Comparison of ENCODE assay signal across 11 cellular contexts in genomic region chrX:69424161-69424560, GRCh38.
DNase-seq lines count a peak whose midpoint lies in the region; ATAC-seq, FAIRE-seq and TF ChIP-seq lines count a peak whose summit lies in the region.
"Had no signal": no experiment of that assay in that cellular context is flagged by ENCODE, and none has a peak within 500 bp of the region (broad histone marks: within the 10 kb centered on the region; RNA-seq: fewer than 3 reads in every experiment).

No MANE protein-coding gene starts in this region.

- H3K9me3 ChIP-seq in DND-41 (ENCODE audit: insufficient read depth, low read length, severe bottlenecking) (no peaks in the 10 kb centered on the region), GM12878 (replicated peaks; ENCODE audit: control insufficient read depth, insufficient read depth, low read length) (no peaks in the 10 kb centered on the region; the same call in 2 of the 3 replicates), right lobe of liver (no peaks in the 10 kb centered on the region)

- H2AFZ ChIP-seq in DND-41 (ENCODE audit: low read depth, low read length) (no peak overlapping the region), GM12878 (ENCODE audit: control insufficient read depth, low read depth, low read length) (no peak overlapping the region)

- H3K27me3 ChIP-seq in DND-41 (ENCODE audit: insufficient read depth, low read length, poor library complexity), result no peaks in the 10 kb centered on the region
- H3K27me3 ChIP-seq in GM12878 (replicated peaks in 1 of 2; ENCODE audit: control insufficient read depth in 2 of 2, insufficient read depth in 2 of 2, low read length in 1 of 2), result no peaks in the 10 kb centered on the region
- peaks cover 0 to 9% of the 10 kb centered on the region in 2 donors for H3K27me3 ChIP-seq in right lobe of liver

- H3K4me1 ChIP-seq in DND-41 (ENCODE audit: insufficient read depth, low read length) (no peaks in the 10 kb centered on the region), GM12878 (ENCODE audit: control insufficient read depth, insufficient read depth, low read length) (no peaks in the 10 kb centered on the region), right lobe of liver (no peaks in the 10 kb centered on the region)

- no peak overlapping the region for H3K27ac Mint-ChIP-seq in activated T-cell treated with anti-CD3 and anti-CD28 coated beads, Interleukin-2, amount 50 U/mL, for 24 hours

- SMC1A ChIA-PET in GM12878 (lab: Charles Lee; ENCODE audit: uncharacterized antibody, unreplicated experiment), result interaction anchor here (0.9 to 1.5 kb wide), 2 partner anchors 194 to 606 kb away, joined by 5 read pairs; no protein-coding TSS in a partner anchor

- BruUV-seq in GM12878 (replicated peaks; lab: Mats Ljungman, UMichigan), result no TSS peak

- H3K36me3 ChIP-seq in DND-41 (ENCODE audit: insufficient read depth, low read length), result no peaks in the 10 kb centered on the region
- H3K36me3 ChIP-seq in GM12878 (ENCODE audit: control insufficient read depth in 2 of 2, insufficient read depth in 2 of 2, low read length in 1 of 2), result no peaks in the 10 kb centered on the region
- H3K36me3 ChIP-seq in right lobe of liver, result no peaks in the 10 kb centered on the region

- ATAC-seq in DND-41 (ENCODE audit: insufficient read depth, low read depth), result no peak
- ATAC-seq in GM12878, result no peak
- no peak for ATAC-seq in right lobe of liver
- no peak for ATAC-seq in HG02840 (IDR thresholded peaks at IDR 0.05; ENCODE audit: low FRiP score, unreplicated experiment)
- ATAC-seq: esophagus mucosa had no signal

- H3K27me3 Mint-ChIP-seq in activated T-cell treated with anti-CD3 and anti-CD28 coated beads, Interleukin-2, amount 50 U/mL, for 24 hours, result peaks cover 51% of the 10 kb centered on the region

- no peaks in the 10 kb centered on the region for H3K36me3 Mint-ChIP-seq in activated T-cell treated with anti-CD3 and anti-CD28 coated beads, Interleukin-2, amount 50 U/mL, for 24 hours (ENCODE audit: low read depth)

- no peak overlapping the region for H3K27ac ChIP-seq in DND-41 (ENCODE audit: low read length)
- H3K27ac ChIP-seq in GM12878 (ENCODE audit: control insufficient read depth, insufficient read depth), result no peak overlapping the region
- no peak overlapping the region for H3K27ac ChIP-seq in right lobe of liver

- H3K4me3 Mint-ChIP-seq in activated T-cell treated with anti-CD3 and anti-CD28 coated beads, Interleukin-2, amount 50 U/mL, for 24 hours, result no peak overlapping the region

- H4K20me1 ChIP-seq in DND-41 (ENCODE audit: insufficient read depth, low read length), result no peaks in the 10 kb centered on the region
- H4K20me1 ChIP-seq in GM12878 (ENCODE audit: control insufficient read depth, insufficient read depth), result no peaks in the 10 kb centered on the region

- POLR2A ChIA-PET in GM12878 (lab: Charles Lee), result no interaction called here

- peak; percentile 26 for TF ChIP-seq CTCF in DND-41 (IDR thresholded peaks at IDR 0.05; ENCODE audit: borderline replicate concordance, extremely low read depth, low read length, poor library complexity, severe bottlenecking)
- TF ChIP-seq CTCF in LNCAP (IDR thresholded peaks at IDR 0.05), result peak; percentile 37; the same call in 1 of the 2 replicates
- peak; percentile 14 to 32 (median 28); a peak in 4 of 6 replicates for TF ChIP-seq CTCF in GM12878 (IDR thresholded peaks at IDR 0.05 in 2 of 3, conservative IDR thresholded peaks at IDR 0.05 in 1 of 3; ENCODE audit: control insufficient read depth in 2 of 3, extremely low read depth in 1 of 3, insufficient read depth in 1 of 3, low read depth in 3 of 3, low read length in 3 of 3)
- peak; percentile 19 to 42 (median 39) for TF ChIP-seq CTCF in right lobe of liver (IDR thresholded peaks at IDR 0.05)

- no peak for DNase-seq in DND-41
- DNase-seq in GM12878 (ENCODE audit: low read depth, low spot score), result no peak
- DNase-seq in right lobe of liver, result no peak
- DNase-seq in dedifferentiated amniotic fluid mesenchymal stem cell (ENCODE audit: extremely low spot score), result no peak
- DNase-seq in NCI-H1436 (lab: John Stamatoyannopoulos, UW), result no peak
- no peak for DNase-seq in activated T-cell treated with anti-CD3 and anti-CD28 coated beads, Interleukin-2, amount 50 U/mL, for 24 hours
- DNase-seq: right cardiac atrium, substantia nigra had no signal

- intact Hi-C loops in GM12878 (cut with micrococcal nuclease; ENCODE audit: unreplicated experiment) (no loop called here), right lobe of liver (cut with DNase I) (no loop called here)

- H3K9me3 Mint-ChIP-seq in activated T-cell treated with anti-CD3 and anti-CD28 coated beads, Interleukin-2, amount 50 U/mL, for 24 hours, result no peaks in the 10 kb centered on the region

- peak; percentile 24; the same call in 1 of the 2 replicates for TF ChIP-seq RAD21 in GM12878 (IDR thresholded peaks at IDR 0.05; ENCODE audit: insufficient read depth, low read depth, low read length)

- in situ Hi-C loops in GM12878 (cut with MboI), result no loop called here

- H3K79me2 ChIP-seq in DND-41 (ENCODE audit: insufficient read depth, low read length) (no peaks in the 10 kb centered on the region), GM12878 (ENCODE audit: control insufficient read depth, insufficient read depth, low read length) (no peaks in the 10 kb centered on the region)

- H3K4me3 ChIP-seq in DND-41 (ENCODE audit: low read depth in 1 of 2, low read length in 2 of 2) (no peak overlapping the region), GM12878 (no peak overlapping the region), right lobe of liver (no peak overlapping the region)

- TF ChIP-seq POLR2A in GM12878 (IDR thresholded peaks at IDR 0.05; ENCODE audit: low read depth, low read length), result no peak
- no peak for TF ChIP-seq POLR2A in right lobe of liver (IDR thresholded peaks at IDR 0.05)

- CTCF ChIA-PET in GM12878 (lab: Yijun Ruan, JAX), result interaction anchor here (0.6 to 2.1 kb wide), 9 partner anchors 13 to 1474 kb away, joined by 3 to 21 read pairs (median 3); no protein-coding TSS in a partner anchor

- TF ChIP-seq EP300 in GM12878 (IDR thresholded peaks at IDR 0.05; ENCODE audit: borderline replicate concordance in 1 of 2, control insufficient read depth in 1 of 2, low read depth in 2 of 2, low read length in 2 of 2), result no peak

- H3K9ac ChIP-seq in DND-41 (ENCODE audit: low read depth, low read length), result no peak overlapping the region
- H3K9ac ChIP-seq in GM12878 (ENCODE audit: control insufficient read depth, insufficient read depth, low read length), result no peak overlapping the region

- H3K4me2 ChIP-seq in DND-41 (ENCODE audit: insufficient read depth, low read length) (no peak overlapping the region), GM12878 (ENCODE audit: control insufficient read depth, insufficient read depth) (no peak overlapping the region)

- RAD21 ChIA-PET in GM12878 (lab: Charles Lee; ENCODE audit: unreplicated experiment), result interaction anchor here (1.0 to 1.6 kb wide), 2 partner anchors 606 to 673 kb away, joined by 5 to 6 read pairs; no protein-coding TSS in a partner anchor

- no peaks in the 10 kb centered on the region for H3K4me1 Mint-ChIP-seq in activated T-cell treated with anti-CD3 and anti-CD28 coated beads, Interleukin-2, amount 50 U/mL, for 24 hours (ENCODE audit: low read depth)

- FAIRE-seq in GM12878 (lab: Jason Lieb, UNC), result no peak

TF ChIP-seq in GM12878, 131 proteins besides CTCF, POLR2A, EP300 and RAD21:
- TF ChIP-seq ASH2L (IDR thresholded peaks at IDR 0.05; ENCODE audit: borderline replicate concordance, low read depth) (no peak), CBX5 (IDR thresholded peaks at IDR 0.05; ENCODE audit: low read depth) (no peak), SP1 (IDR thresholded peaks at IDR 0.05; ENCODE audit: low read depth, low read length) (no peak), HDAC6 (IDR thresholded peaks at IDR 0.05; ENCODE audit: unreplicated experiment) (no peak)
TF ChIP-seq in GM12878: peak in this region for 0.
